19 cellular contexts compared by ENCODE assay signal in the genomic region with DNA sequence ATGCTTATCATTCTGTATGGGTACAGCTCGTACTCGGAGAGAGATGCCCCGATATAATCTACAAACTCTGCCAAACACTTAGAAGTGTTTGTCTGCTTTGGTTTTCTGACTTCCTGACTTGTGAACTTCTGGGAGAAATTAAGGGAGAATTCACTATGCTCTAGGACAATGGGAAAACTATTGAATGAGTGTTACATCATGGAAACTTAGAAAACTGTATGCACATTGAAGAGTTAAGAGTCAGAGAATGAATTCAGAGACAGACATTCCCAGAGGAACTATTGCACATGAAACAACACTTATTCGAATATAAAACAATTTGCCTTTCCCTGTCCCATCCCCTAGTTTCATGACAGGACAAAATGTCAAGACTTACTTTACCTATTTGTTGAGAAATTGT. TPM values are rescaled to one million over a fixed set of nuclear protein-coding genes. Genes with fewer than 3 reads are reported as not detected.
A peak's percentile ranks its signal among the peaks of the same experiment; 100 is the strongest.
DNase-seq lines count a peak whose midpoint lies in the region; ATAC-seq and TF ChIP-seq lines count a peak whose summit lies in the region.
"Had no signal": no experiment of that assay in that cellular context is flagged by ENCODE, and none has a peak within 500 bp of the region (broad histone marks: within the 10 kb centered on the region; RNA-seq: fewer than 3 reads in every experiment).

No MANE protein-coding gene starts in this region.

- DNase-seq in left ventricle myocardium superior (no peak), Right ventricle myocardium superior (no peak), fibroblast of peridontal ligament (ENCODE audit: extremely low read depth) (peak; percentile 58), sciatic nerve (ENCODE audit: low spot score) (no peak), WERI-Rb-1 (no peak), NCI-H2029 treated with DMSO at 0.1 percent for 48 hours (lab: John Stamatoyannopoulos, UW) (no peak)
- no peak for DNase-seq in stimulated activated naive CD4-positive, alpha-beta T cell treated with Interleukin-2 at 50 U/mL for 16 hours (lab: John Stamatoyannopoulos, UW)
- DNase-seq: BE2C; C1 segment of cervical spinal cord; CD4-positive, CD25-positive, alpha-beta regulatory T cell; CD8-positive, alpha-beta memory T cell; COR-L47; DMS 273 treated with DMSO at 0.1 percent for 48 hours; DMS53; DND-41; EL; GM23248 had no signal

- no peak for TF ChIP-seq CTCF in WERI-Rb-1 (IDR thresholded peaks at IDR 0.05; ENCODE audit: low read depth, low read length)

- H3K27me3 ChIP-seq in WERI-Rb-1 (ENCODE audit: insufficient read depth, low read depth, severe bottlenecking), result no peaks in the 10 kb centered on the region
- H3K27me3 ChIP-seq: BE2C had no signal

- intact Hi-C loops in left ventricle myocardium superior (cut with micrococcal nuclease), result no loop called here
- intact Hi-C loops in Right ventricle myocardium superior (cut with DNase I), result no loop called here
- intact Hi-C loops in sciatic nerve (cut with DNase I), result no loop called here

- no peak overlapping the region for H3K4me3 ChIP-seq in WERI-Rb-1 (ENCODE audit: low read depth, low read length)
- H3K4me3 ChIP-seq: GM12878, GM23248, HAP-1 had no signal

- H3K27ac ChIP-seq in WERI-Rb-1, result no peak overlapping the region
- H3K27ac ChIP-seq: GM23248 had no signal

- H3K9me3 ChIP-seq in WERI-Rb-1 (ENCODE audit: severe bottlenecking), result no peaks in the 10 kb centered on the region
- H3K9me3 ChIP-seq: BE2C, HAP-1 had no signal

- H3K36me3 ChIP-seq in WERI-Rb-1, result no peaks in the 10 kb centered on the region
- H3K36me3 ChIP-seq: BE2C, HAP-1 had no signal

- ATAC-seq in left ventricle myocardium superior, result peak; percentile 30
- no peak for ATAC-seq in Right ventricle myocardium superior (ENCODE audit: poor library complexity)
- ATAC-seq in sciatic nerve, result peak; percentile 56
- ATAC-seq: GM12878 had no signal

RNA-seq across cellular contexts. Expression of a gene that starts 57.8 kb away (rescaled TPM):
- total RNA-seq in left ventricle myocardium superior (21.8 TPM), Right ventricle myocardium superior (22.8 TPM), sciatic nerve (62.1 TPM)

RNA-seq across cellular contexts. Expression of a gene that starts 58.0 kb away (rescaled TPM):
- total RNA-seq in left ventricle myocardium superior (15.6 TPM), Right ventricle myocardium superior (19.4 TPM), sciatic nerve (13.4 TPM)
